ENCODE assay signal across 10 cellular contexts in the genomic region with DNA sequence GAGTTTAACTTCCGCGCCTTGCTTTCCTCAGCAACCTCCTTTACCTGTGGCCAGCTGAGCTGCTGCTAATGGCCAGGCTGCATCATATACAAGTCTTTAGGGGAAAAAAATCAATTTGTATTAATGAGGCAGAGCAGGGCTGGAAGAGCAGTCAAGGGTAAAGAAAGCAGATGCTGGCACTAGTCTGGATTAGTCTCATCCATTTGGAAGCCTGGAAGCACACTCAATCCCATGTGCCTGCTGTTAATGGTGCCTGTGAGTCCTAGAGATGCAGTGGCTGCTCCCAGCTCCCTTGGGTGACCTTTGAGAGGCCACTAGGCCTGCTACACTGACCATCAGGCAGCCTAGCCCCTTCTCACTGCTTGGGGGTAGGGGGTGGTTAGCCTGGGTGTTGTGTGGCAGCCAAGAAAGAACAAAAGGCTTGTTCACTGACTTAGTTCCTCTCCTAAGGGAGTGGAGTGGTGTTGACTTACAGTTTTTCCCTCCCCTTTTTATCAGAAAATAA. TPM values are rescaled to one million over a fixed set of nuclear protein-coding genes. Genes with fewer than 3 reads are reported as not detected.
A peak's percentile ranks its signal among the peaks of the same experiment; 100 is the strongest.
DNase-seq lines count a peak whose midpoint lies in the region; ATAC-seq, FAIRE-seq and TF ChIP-seq lines count a peak whose summit lies in the region.
"Had no signal": no experiment of that assay in that cellular context is flagged by ENCODE, and none has a peak within 500 bp of the region (broad histone marks: within the 10 kb centered on the region; RNA-seq: fewer than 3 reads in every experiment).

No MANE protein-coding gene starts in this region.

- peaks cover 0 to 70% (median 13%) of the 10 kb centered on the region in 11 experiments; a peak in 13 of 22 replicates for H4K20me1 ChIP-seq in BLaER1 treated with 17β-estradiol and CSF1 and Interleukin-3, amounts not matched to agents 10 nM and 100 nM
- no peaks in the 10 kb centered on the region for H4K20me1 ChIP-seq in Karpas-422 (ENCODE audit: insufficient read depth, low read depth, low read length)

- no peak for ATAC-seq in activated naive CD8-positive, alpha-beta T cell treated with anti-CD3 and anti-CD28 coated beads, Interleukin-2, amount 50 U/mL, for 24 hours
- ATAC-seq in naive thymus-derived CD8-positive, alpha-beta T cell: no peak
- no peak for ATAC-seq in GM21447 (IDR thresholded peaks at IDR 0.05; ENCODE audit: unreplicated experiment)
- ATAC-seq in GM21737 (IDR thresholded peaks at IDR 0.05; ENCODE audit: unreplicated experiment): no peak

- H3K4me1 Mint-ChIP-seq in activated naive CD8-positive, alpha-beta T cell treated with anti-CD3 and anti-CD28 coated beads, Interleukin-2, amount 50 U/mL, for 24 hours: peaks cover 89% of the 10 kb centered on the region
- peaks cover 39 to 98% (median 95%) of the 10 kb centered on the region in 4 donors for H3K4me1 Mint-ChIP-seq in naive thymus-derived CD8-positive, alpha-beta T cell

- peaks cover 53 to 76% (median 55%) of the 10 kb centered on the region in 10 experiments for H3K4me1 ChIP-seq in BLaER1 treated with 17β-estradiol and CSF1 and Interleukin-3, amounts not matched to agents 10 nM and 100 nM
- peaks cover 49% of the 10 kb centered on the region for H3K4me1 ChIP-seq in Karpas-422 (ENCODE audit: low read length)

- no peak overlapping the region for H3K4me3 ChIP-seq in BLaER1 treated with 17β-estradiol and CSF1 and Interleukin-3, amounts not matched to agents 10 nM and 100 nM
- H3K4me3 ChIP-seq in Karpas-422 (ENCODE audit: low read length): no peak overlapping the region

- POLR2A ChIA-PET in naive thymus-derived CD8-positive, alpha-beta T cell (lab: Charles Lee): interaction anchor here (0.8 to 22.1 kb wide), 11 partner anchors 10 to 338 kb away, joined by 3 to 1498 read pairs (median 7); a partner anchor contains a TSS

- peak overlapping the region; percentile 96 for H3K27ac Mint-ChIP-seq in activated naive CD8-positive, alpha-beta T cell treated with anti-CD3 and anti-CD28 coated beads, Interleukin-2, amount 50 U/mL, for 24 hours
- H3K27ac Mint-ChIP-seq in naive thymus-derived CD8-positive, alpha-beta T cell: peak overlapping the region; percentile 99 to 100 (median 100)

- H3K9me3 ChIP-seq in BLaER1 treated with 17β-estradiol and CSF1 and Interleukin-3, amounts not matched to agents 10 nM and 100 nM (replicated peaks in 1 of 11): no peaks in the 10 kb centered on the region
- no peaks in the 10 kb centered on the region for H3K9me3 ChIP-seq in Karpas-422 (ENCODE audit: low read length)

- peaks cover 38 to 80% (median 40%) of the 10 kb centered on the region in 11 experiments for H3K36me3 ChIP-seq in BLaER1 treated with 17β-estradiol and CSF1 and Interleukin-3, amounts not matched to agents 10 nM and 100 nM
- peaks cover 5% of the 10 kb centered on the region for H3K36me3 ChIP-seq in Karpas-422 (ENCODE audit: insufficient read depth, low read length)

- H3K36me3 Mint-ChIP-seq in activated naive CD8-positive, alpha-beta T cell treated with anti-CD3 and anti-CD28 coated beads, Interleukin-2, amount 50 U/mL, for 24 hours (ENCODE audit: low read depth): peaks cover 21% of the 10 kb centered on the region
- peaks cover 20 to 98% (median 70%) of the 10 kb centered on the region in 3 donors for H3K36me3 Mint-ChIP-seq in naive thymus-derived CD8-positive, alpha-beta T cell

- FAIRE-seq in GM12891 (lab: Jason Lieb, UNC): no peak
- FAIRE-seq: GM19239 had no signal

- no peak overlapping the region for H3K4me3 Mint-ChIP-seq in activated naive CD8-positive, alpha-beta T cell treated with anti-CD3 and anti-CD28 coated beads, Interleukin-2, amount 50 U/mL, for 24 hours
- H3K4me3 Mint-ChIP-seq in naive thymus-derived CD8-positive, alpha-beta T cell: peak overlapping the region; percentile 79 to 100 (median 98)

- no peaks in the 10 kb centered on the region for H3K79me2 ChIP-seq in Karpas-422 (ENCODE audit: low read length)

- peak overlapping the region in 4 of 11 experiments; percentile 25 to 58 (median 40); a peak in 7 of 22 replicates for H3K9ac ChIP-seq in BLaER1 treated with 17β-estradiol and CSF1 and Interleukin-3, amounts not matched to agents 10 nM and 100 nM
- peak overlapping the region; percentile 16; the same call in 1 of the 2 replicates for H3K9ac ChIP-seq in Karpas-422 (ENCODE audit: low read length)

- peak overlapping the region; percentile 43 to 100 (median 99) for H3K4me2 ChIP-seq in BLaER1 treated with 17β-estradiol and CSF1 and Interleukin-3, amounts not matched to agents 10 nM and 100 nM
- peak overlapping the region; percentile 12 for H3K4me2 ChIP-seq in Karpas-422 (ENCODE audit: low read depth, low read length, poor library complexity, severe bottlenecking)

- DNase-seq in Karpas-422 (no peak), NCI-H1048 (lab: John Stamatoyannopoulos, UW) (no peak), GM12891 (ENCODE audit: insufficient read length, low spot score) (no peak)
- no peak for DNase-seq in activated naive CD8-positive, alpha-beta T cell treated with anti-CD3 and anti-CD28 coated beads, Interleukin-2, amount 50 U/mL, for 24 hours
- DNase-seq in naive thymus-derived CD8-positive, alpha-beta T cell: peak in 1 of 10 donors; percentile 15
- DNase-seq: NCI-H2081 treated with DMSO at 0.1 percent for 48 hours had no signal

- H2AFZ ChIP-seq in Karpas-422 (ENCODE audit: low read length): no peak overlapping the region

- peak overlapping the region in 8 of 11 experiments; percentile 34 to 63 (median 50); a peak in 14 of 22 replicates for H3K27ac ChIP-seq in BLaER1 treated with 17β-estradiol and CSF1 and Interleukin-3, amounts not matched to agents 10 nM and 100 nM
- peak overlapping the region; percentile 56; the same call in 1 of the 2 replicates for H3K27ac ChIP-seq in Karpas-422 (ENCODE audit: low read length)

- no peaks in the 10 kb centered on the region for H3K27me3 ChIP-seq in BLaER1 treated with 17β-estradiol and CSF1 and Interleukin-3, amounts not matched to agents 10 nM and 100 nM
- H3K27me3 ChIP-seq in Karpas-422 (ENCODE audit: low read length): no peaks in the 10 kb centered on the region

- H3K27me3 Mint-ChIP-seq in activated naive CD8-positive, alpha-beta T cell treated with anti-CD3 and anti-CD28 coated beads, Interleukin-2, amount 50 U/mL, for 24 hours: no peaks in the 10 kb centered on the region
- H3K27me3 Mint-ChIP-seq in naive thymus-derived CD8-positive, alpha-beta T cell: no peaks in the 10 kb centered on the region

- no peaks in the 10 kb centered on the region for H3K9me2 ChIP-seq in Karpas-422 (replicated peaks; ENCODE audit: insufficient read depth, low read length)

- no peak for TF ChIP-seq POLR2A in GM12891 (IDR thresholded peaks at IDR 0.05; ENCODE audit: low read depth, low read length)

- H3K9me3 Mint-ChIP-seq in activated naive CD8-positive, alpha-beta T cell treated with anti-CD3 and anti-CD28 coated beads, Interleukin-2, amount 50 U/mL, for 24 hours: no peaks in the 10 kb centered on the region
- H3K9me3 Mint-ChIP-seq in naive thymus-derived CD8-positive, alpha-beta T cell: no peaks in the 10 kb centered on the region

TF ChIP-seq in GM12891, 5 proteins besides CTCF, POLR2A, EP300 and RAD21:
- TF ChIP-seq POLR2AphosphoS5 (IDR thresholded peaks at IDR 0.05; ENCODE audit: low read depth, low read length): no peak
- TF ChIP-seq PAX5 (IDR thresholded peaks at IDR 0.05; ENCODE audit: insufficient read depth, low read length, severe bottlenecking): no peak
- TF ChIP-seq POU2F2 (IDR thresholded peaks at IDR 0.05; ENCODE audit: low read depth, low read length): no peak
- TF ChIP-seq TAF1 (IDR thresholded peaks at IDR 0.05; ENCODE audit: low read depth, low read length): no peak
- TF ChIP-seq SPI1 (IDR thresholded peaks at IDR 0.05; ENCODE audit: low read depth, low read length): no peak

RNA-seq across cellular contexts. Expression of a gene that starts 8.0 kb away (rescaled TPM):
- total RNA-seq in Karpas-422 (2014; rRNA removed; shearing (Covaris generic); ENCODE audit: low replicate concordance): 17.9 and 25.3 TPM in 2 replicates
- 100 to 1,000 TPM; 730 to 741 TPM for total RNA-seq in naive thymus-derived CD8-positive, alpha-beta T cell
- polyA plus RNA-seq in naive thymus-derived CD8-positive, alpha-beta T cell: 100 to 1,000 TPM; 530 to 963 (median 585) TPM
- 5.3 TPM for polyA plus RNA-seq in GM12891 (2012; ENCODE audit: low read depth, missing spikeins)

Comparison
In these comparisons a context has a peak if more than half of its experiments do, and no peak if none do; other contexts are left out.
1. RNA of a gene that starts 8.0 kb away (total RNA-seq): 730 to 741 TPM in naive thymus-derived CD8-positive, alpha-beta T cell; 17.9 to 25.3 TPM in Karpas-422; every median in the first group is over 10 times any median in the second.